In genomic region chr14:97456958-97457357, GRCh38 we compare ENCODE assay signal across 12 cellular contexts.
DNase-seq lines count a peak whose midpoint lies in the region; ATAC-seq and TF ChIP-seq lines count a peak whose summit lies in the region.
"Had no signal": no experiment of that assay in that cellular context is flagged by ENCODE, and none has a peak within 500 bp of the region (broad histone marks: within the 10 kb centered on the region; RNA-seq: fewer than 3 reads in every experiment).

No MANE protein-coding gene starts in this region.

- TF ChIP-seq CTCF in GM06990 (IDR thresholded peaks at IDR 0.05; ENCODE audit: insufficient read depth, low read length, poor library complexity, severe bottlenecking): no peak
- TF ChIP-seq CTCF in foreskin fibroblast (IDR thresholded peaks at IDR 0.05; ENCODE audit: low read depth, low read length): no peak
- TF ChIP-seq CTCF in GM23338 (conservative IDR thresholded peaks at IDR 0.05; ENCODE audit: low read depth in 2 of 2): no peak

- peaks cover 15% of the 10 kb centered on the region for H3K4me1 ChIP-seq in GM23338 (ENCODE audit: insufficient read depth)

- H3K4me3 ChIP-seq in GM06990 (replicated peaks; ENCODE audit: low read depth, low read length) (no peak overlapping the region), foreskin fibroblast (ENCODE audit: low read depth in 1 of 2, low read length in 2 of 2) (no peak overlapping the region), GM23338 (no peak overlapping the region)

- H3K79me2 ChIP-seq in GM23338 (replicated peaks; ENCODE audit: insufficient read depth): no peaks in the 10 kb centered on the region

- ATAC-seq in central memory CD8-positive, alpha-beta T cell (replicated peaks; ENCODE audit: extremely low read depth, poor library complexity, severe bottlenecking): peak; percentile 35
- ATAC-seq in HG03095 (IDR thresholded peaks at IDR 0.05; ENCODE audit: unreplicated experiment): no peak
- no peak for ATAC-seq in GM23338

- no peaks in the 10 kb centered on the region for H3K36me3 ChIP-seq in GM06990 (ENCODE audit: control insufficient read depth, insufficient read depth, low read length)
- no peaks in the 10 kb centered on the region for H3K36me3 ChIP-seq in GM23338 (ENCODE audit: insufficient read depth)

- no peaks in the 10 kb centered on the region for H3K27me3 Mint-ChIP-seq in central memory CD8-positive, alpha-beta T cell
- peaks cover 12% of the 10 kb centered on the region for H3K27me3 Mint-ChIP-seq in GM23338 (ENCODE audit: insufficient read depth, low read depth, poor library complexity)

- peak overlapping the region; percentile 94 for H3K27ac Mint-ChIP-seq in central memory CD8-positive, alpha-beta T cell (ENCODE audit: low read depth)
- no peak overlapping the region for H3K27ac Mint-ChIP-seq in GM23338
- H3K27ac Mint-ChIP-seq: dendritic cell treated with granulocyte-macrophage colony-stimulating factor and Interleukin-4, amounts not matched to agents 40 ng/mL and 50 ng/mL, for 4 days had no signal

- H2AFZ ChIP-seq in GM23338: no peak overlapping the region

- no peaks in the 10 kb centered on the region for H3K9me3 Mint-ChIP-seq in central memory CD8-positive, alpha-beta T cell
- H3K9me3 Mint-ChIP-seq in GM23338: peaks cover 10% of the 10 kb centered on the region; the same call in 2 of the 3 replicates

- peaks cover 55% of the 10 kb centered on the region for H3K4me1 Mint-ChIP-seq in central memory CD8-positive, alpha-beta T cell
- H3K4me1 Mint-ChIP-seq in GM23338: peaks cover 21% of the 10 kb centered on the region

- no peak overlapping the region for H3K27ac ChIP-seq in GM23338 (ENCODE audit: low read depth)
- H3K27ac ChIP-seq: C4-2B had no signal

- no peaks in the 10 kb centered on the region for H3K9me2 ChIP-seq in GM23338 (ENCODE audit: insufficient read depth)

- H3K27me3 ChIP-seq in GM06990 (replicated peaks; ENCODE audit: control insufficient read depth, insufficient read depth, low read length) (no peaks in the 10 kb centered on the region), GM23338 (ENCODE audit: insufficient read depth) (peaks cover 13% of the 10 kb centered on the region; the same call in 1 of the 2 replicates)

- no peaks in the 10 kb centered on the region for H3F3A ChIP-seq in GM23338 (replicated peaks; ENCODE audit: low read depth)

- H3K4me2 ChIP-seq in GM23338: no peak overlapping the region

- H4K20me1 ChIP-seq in GM23338 (replicated peaks; ENCODE audit: insufficient read depth): no peaks in the 10 kb centered on the region

- DNase-seq in GM06990 (ENCODE audit: extremely low read depth, insufficient read length) (peak; percentile 37), SIG-M5 treated with dmso at 0.1 percent for 504 hours (lab: John Stamatoyannopoulos, UW; ENCODE audit: unreplicated experiment) (no peak), foreskin fibroblast (no peak), GM23338 (ENCODE audit: low spot score) (no peak)
- DNase-seq in activated CD4-positive, alpha-beta T cell treated with anti-CD3 and anti-CD28 coated beads, Interleukin-2, amount 50 U/mL, for 48 hours: peak; percentile 68 to 76
- peak in 1 of 2 donors; percentile 22 for DNase-seq in central memory CD8-positive, alpha-beta T cell (ENCODE audit: low spot score in 2 of 2)
- DNase-seq in stimulated activated CD4-positive, alpha-beta T cell treated with anti-CD3 and anti-CD28 coated beads, Interleukin-4, amount 100 ng/mL, for 24 hours: peak; percentile 81
- DNase-seq: left cardiac atrium, SW 1271 had no signal

- peaks cover 8% of the 10 kb centered on the region for H3K36me3 Mint-ChIP-seq in central memory CD8-positive, alpha-beta T cell (ENCODE audit: insufficient read depth)
- H3K36me3 Mint-ChIP-seq in GM23338 (ENCODE audit: low read depth): peaks cover 10% of the 10 kb centered on the region; the same call in 2 of the 3 replicates

- peak overlapping the region; percentile 81 for H3K4me3 Mint-ChIP-seq in central memory CD8-positive, alpha-beta T cell
- H3K4me3 Mint-ChIP-seq in GM23338: no peak overlapping the region
- H3K4me3 Mint-ChIP-seq: dendritic cell treated with granulocyte-macrophage colony-stimulating factor and Interleukin-4, amounts not matched to agents 40 ng/mL and 50 ng/mL, for 4 days had no signal

TF ChIP-seq in GM23338, 12 proteins besides CTCF, POLR2A, EP300 and RAD21:
- TF ChIP-seq POLR2AphosphoS5 (IDR thresholded peaks at IDR 0.05; ENCODE audit: low read depth) (no peak), STAT1 (IDR thresholded peaks at IDR 0.05; ENCODE audit: unreplicated experiment) (no peak), ZNF462 (CRISPR knock-in tag; IDR thresholded peaks at IDR 0.05) (no peak)
- TF ChIP-seq, protein P1, sequence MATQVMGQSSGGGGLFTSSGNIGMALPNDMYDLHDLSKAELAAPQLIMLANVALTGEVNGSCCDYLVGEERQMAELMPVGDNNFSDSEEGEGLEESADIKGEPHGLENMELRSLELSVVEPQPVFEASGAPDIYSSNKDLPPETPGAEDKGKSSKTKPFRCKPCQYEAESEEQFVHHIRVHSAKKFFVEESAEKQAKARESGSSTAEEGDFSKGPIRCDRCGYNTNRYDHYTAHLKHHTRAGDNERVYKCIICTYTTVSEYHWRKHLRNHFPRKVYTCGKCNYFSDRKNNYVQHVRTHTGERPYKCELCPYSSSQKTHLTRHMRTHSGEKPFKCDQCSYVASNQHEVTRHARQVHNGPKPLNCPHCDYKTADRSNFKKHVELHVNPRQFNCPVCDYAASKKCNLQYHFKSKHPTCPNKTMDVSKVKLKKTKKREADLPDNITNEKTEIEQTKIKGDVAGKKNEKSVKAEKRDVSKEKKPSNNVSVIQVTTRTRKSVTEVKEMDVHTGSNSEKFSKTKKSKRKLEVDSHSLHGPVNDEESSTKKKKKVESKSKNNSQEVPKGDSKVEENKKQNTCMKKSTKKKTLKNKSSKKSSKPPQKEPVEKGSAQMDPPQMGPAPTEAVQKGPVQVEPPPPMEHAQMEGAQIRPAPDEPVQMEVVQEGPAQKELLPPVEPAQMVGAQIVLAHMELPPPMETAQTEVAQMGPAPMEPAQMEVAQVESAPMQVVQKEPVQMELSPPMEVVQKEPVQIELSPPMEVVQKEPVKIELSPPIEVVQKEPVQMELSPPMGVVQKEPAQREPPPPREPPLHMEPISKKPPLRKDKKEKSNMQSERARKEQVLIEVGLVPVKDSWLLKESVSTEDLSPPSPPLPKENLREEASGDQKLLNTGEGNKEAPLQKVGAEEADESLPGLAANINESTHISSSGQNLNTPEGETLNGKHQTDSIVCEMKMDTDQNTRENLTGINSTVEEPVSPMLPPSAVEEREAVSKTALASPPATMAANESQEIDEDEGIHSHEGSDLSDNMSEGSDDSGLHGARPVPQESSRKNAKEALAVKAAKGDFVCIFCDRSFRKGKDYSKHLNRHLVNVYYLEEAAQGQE (IDR thresholded peaks at IDR 0.05; ENCODE audit: unreplicated experiment): no peak

Comparison
In these comparisons a context has a peak if more than half of its experiments do, and no peak if none do; other contexts are left out.
1. DNase-seq: peak in GM06990 (single experiment), activated CD4-positive, alpha-beta T cell treated with anti-CD3 and anti-CD28 coated beads, Interleukin-2, amount 50 U/mL, for 48 hours (2 of 2) and stimulated activated CD4-positive, alpha-beta T cell treated with anti-CD3 and anti-CD28 coated beads, Interleukin-4, amount 100 ng/mL, for 24 hours (single experiment); none in SIG-M5 treated with dmso at 0.1 percent for 504 hours (single experiment), foreskin fibroblast (0 of 2) and GM23338 (single experiment).